20 cellular contexts compared by ENCODE assay signal in genomic region chr3:123657111-123657510, GRCh38.
DNase-seq lines count a peak whose midpoint lies in the region; ATAC-seq, FAIRE-seq and TF ChIP-seq lines count a peak whose summit lies in the region.
"Had no signal": no experiment of that assay in that cellular context is flagged by ENCODE, and none has a peak within 500 bp of the region (broad histone marks: within the 10 kb centered on the region; RNA-seq: fewer than 3 reads in every experiment).

No MANE protein-coding gene starts in this region.

- peaks cover 6 to 36% of the 10 kb centered on the region in 2 donors for H3K36me3 ChIP-seq in kidney (ENCODE audit: control insufficient read depth in 1 of 2, insufficient read depth in 2 of 2, low read length in 2 of 2)
- H3K36me3 ChIP-seq in psoas muscle (ENCODE audit: insufficient read depth in 1 of 2, low read depth in 1 of 2) = no peaks in the 10 kb centered on the region
- H3K36me3 ChIP-seq in upper lobe of left lung = peaks cover 0 to 31% (median 0%) of the 10 kb centered on the region in 4 donors

- peak; percentile 5 for TF ChIP-seq CTCF in chondrocyte (IDR thresholded peaks at IDR 0.05)
- TF ChIP-seq CTCF in kidney (IDR thresholded peaks at IDR 0.05; ENCODE audit: borderline replicate concordance, extremely low read depth, insufficient read depth) = no peak
- peak; percentile 3 for TF ChIP-seq CTCF in psoas muscle (IDR thresholded peaks at IDR 0.05)
- no peak for TF ChIP-seq CTCF in upper lobe of left lung (IDR thresholded peaks at IDR 0.05)

- H3K4me1 ChIP-seq in kidney (ENCODE audit: control insufficient read depth in 1 of 2, insufficient read depth in 1 of 2, low read depth in 1 of 2, low read length in 2 of 2) = peaks cover 65 to 72% of the 10 kb centered on the region in 2 donors
- H3K4me1 ChIP-seq in psoas muscle = peaks cover 10% of the 10 kb centered on the region
- peaks cover 79 to 98% (median 95%) of the 10 kb centered on the region in 4 donors for H3K4me1 ChIP-seq in upper lobe of left lung
- H3K4me1 ChIP-seq: HAP-1 had no signal

- DNase-seq in chondrocyte (ENCODE audit: low spot score) (no peak), kidney (peak; percentile 41), psoas muscle (no peak), upper lobe of left lung (no peak), NCI-H128 (lab: John Stamatoyannopoulos, UW; ENCODE audit: unreplicated experiment) (no peak), G401 (ENCODE audit: low spot score) (no peak), NCI-H1417 (lab: John Stamatoyannopoulos, UW) (no peak), NCI-H82 treated with DMSO at 0.1 percent for 48 hours (lab: John Stamatoyannopoulos, UW; ENCODE audit: unreplicated experiment) (no peak)
- DNase-seq: activated CD4-positive, alpha-beta T cell treated with anti-CD3 and anti-CD28 coated beads, Interleukin-2, amount 50 U/mL, for 1 hour; activated effector memory CD4-positive, alpha-beta T cell treated with anti-CD3 and anti-CD28 coated beads, Interleukin-2, amount 50 U/mL, for 16 hours; CD8-positive, alpha-beta T cell; cerebellar nuclear complex; hypothalamus; stimulated activated CD4-positive, alpha-beta T cell treated with anti-CD3 and anti-CD28 coated beads, Interleukin-4, amount 100 ng/mL, for 4 hours had no signal

- peaks cover 100% of the 10 kb centered on the region for H3K4me1 Mint-ChIP-seq in chondrocyte (ENCODE audit: low read depth)

- 89 to 94% (median 91%) methylated on average over 10 of the region's 10 CpGs for WGBS in psoas muscle, 3 donors
- 68 to 89% methylated on average over 9 to 10 of the region's 10 CpGs for WGBS in upper lobe of left lung, 2 donors

- in situ Hi-C loops in G401 (cut with HindIII; ENCODE audit: low sequenced_read_pairs) = no loop called here

- ATAC-seq in psoas muscle (no peak), upper lobe of left lung (ENCODE audit: low FRiP score in 2 of 2) (no peak)
- ATAC-seq: CD8-positive, alpha-beta T cell had no signal

- no peak for FAIRE-seq in kidney (lab: Jason Lieb, UNC)
- FAIRE-seq: keratinocyte had no signal

- peak overlapping the region; percentile 93 for H3K27ac Mint-ChIP-seq in chondrocyte (ENCODE audit: unreplicated experiment)
- H3K27ac Mint-ChIP-seq: CD8-positive, alpha-beta T cell; endodermal cell; T-helper 1 cell treated with Interleukin-12 subunit alpha and Interleukin-12 subunit beta and Interleukin-4 antibody, amounts not matched to agents 30 μg/mL and 1 μg/mL, for 36 hours had no signal

- H3K9me3 ChIP-seq in kidney (ENCODE audit: control insufficient read depth in 1 of 2, low read length in 2 of 2) (no peaks in the 10 kb centered on the region), psoas muscle (no peaks in the 10 kb centered on the region), upper lobe of left lung (no peaks in the 10 kb centered on the region)

- no peak overlapping the region for H3K4me3 ChIP-seq in kidney (ENCODE audit: low read length in 2 of 2)
- no peak overlapping the region for H3K4me3 ChIP-seq in psoas muscle
- H3K4me3 ChIP-seq in upper lobe of left lung = no peak overlapping the region
- H3K4me3 ChIP-seq: HAP-1, SJSA1, smooth muscle cell had no signal

- H3K36me3 Mint-ChIP-seq in chondrocyte (ENCODE audit: low read depth) = peaks cover 44% of the 10 kb centered on the region
- H3K36me3 Mint-ChIP-seq: CD8-positive, alpha-beta T cell had no signal

- H3K27ac ChIP-seq in kidney (ENCODE audit: low read depth in 2 of 2, low read length in 2 of 2) (peak overlapping the region; percentile 76 to 89), psoas muscle (no peak overlapping the region), upper lobe of left lung (peak overlapping the region; percentile 62 to 89 (median 88))
- H3K27ac ChIP-seq: SJSA1 had no signal

- no peak overlapping the region for H3K4me3 Mint-ChIP-seq in chondrocyte (ENCODE audit: unreplicated experiment)
- H3K4me3 Mint-ChIP-seq: CD8-positive, alpha-beta T cell; endodermal cell; T-helper 1 cell treated with Interleukin-12 subunit alpha and Interleukin-12 subunit beta and Interleukin-4 antibody, amounts not matched to agents 30 μg/mL and 1 μg/mL, for 36 hours had no signal

- no peak for TF ChIP-seq EP300 in upper lobe of left lung (IDR thresholded peaks at IDR 0.05)

- H3K27me3 ChIP-seq in psoas muscle (ENCODE audit: insufficient read depth in 3 of 3, low read length in 2 of 3) = no peaks in the 10 kb centered on the region
- H3K27me3 ChIP-seq in upper lobe of left lung = no peaks in the 10 kb centered on the region
- H3K27me3 ChIP-seq: SJSA1 had no signal

- H3K27me3 Mint-ChIP-seq in chondrocyte (ENCODE audit: low read depth) = no peaks in the 10 kb centered on the region

- peaks cover 3% of the 10 kb centered on the region for H3K9me3 Mint-ChIP-seq in chondrocyte (ENCODE audit: low read depth)

- H3K9ac ChIP-seq in kidney (ENCODE audit: low read length in 2 of 2) = no peak overlapping the region

- no peak for TF ChIP-seq POLR2A in upper lobe of left lung (IDR thresholded peaks at IDR 0.05)

- intact Hi-C loops in kidney (cut with DNase I) = no loop called here
- intact Hi-C loops in psoas muscle (cut with DNase I) = no loop called here

Comparison
In these comparisons a context has a peak if more than half of its experiments do, and no peak if none do; other contexts are left out.
1. CTCF ChIP-seq: peak in chondrocyte (single experiment) and psoas muscle (single experiment); none in kidney (single experiment) and upper lobe of left lung (0 of 6).